15 cellular contexts compared by ENCODE assay signal in the genomic region with DNA sequence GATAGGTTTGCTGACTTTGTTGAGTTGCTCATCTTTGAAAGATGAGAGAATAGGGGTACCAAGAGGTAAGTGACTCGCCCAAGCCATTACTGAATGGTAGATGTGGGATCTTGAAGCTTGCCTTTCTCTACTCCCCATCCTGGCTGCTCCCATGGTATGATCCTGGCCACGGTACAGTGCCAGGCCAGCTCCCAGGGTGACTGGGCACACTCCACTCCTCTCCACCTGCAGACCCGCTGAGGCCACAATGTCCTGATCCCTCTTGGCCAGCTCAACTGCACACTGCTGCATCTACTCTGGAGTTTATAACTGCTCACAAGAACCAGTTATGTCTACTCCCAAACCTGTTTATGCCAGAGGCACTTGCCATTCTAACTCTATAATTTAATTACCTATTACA. TPM values are rescaled to one million over a fixed set of nuclear protein-coding genes. Genes with fewer than 3 reads are reported as not detected.
DNase-seq lines count a peak whose midpoint lies in the region; TF ChIP-seq lines count a peak whose summit lies in the region.
"Had no signal": no experiment of that assay in that cellular context is flagged by ENCODE, and none has a peak within 500 bp of the region (broad histone marks: within the 10 kb centered on the region; RNA-seq: fewer than 3 reads in every experiment).

No MANE protein-coding gene starts in this region.

- H3K79me2 ChIP-seq in KMS-11 (ENCODE audit: insufficient read depth, low read depth) = no peaks in the 10 kb centered on the region

- intact Hi-C loops in spleen (cut with DNase I; ENCODE audit: low total_unique reads) = no loop called here

- no peaks in the 10 kb centered on the region for H3K9me3 ChIP-seq in BE2C
- no peaks in the 10 kb centered on the region for H3K9me3 ChIP-seq in spleen

- H3K27me3 Mint-ChIP-seq in glutamatergic neuron (ENCODE audit: unreplicated experiment) (peaks cover 3% of the 10 kb centered on the region), HFFc6 (ENCODE audit: insufficient read depth) (peaks cover 28% of the 10 kb centered on the region)
- H3K27me3 Mint-ChIP-seq: CD4-positive, alpha-beta memory T cell had no signal

- no peak for TF ChIP-seq POLR2A in spleen (IDR thresholded peaks at IDR 0.05)

- TF ChIP-seq CTCF in BE2C (IDR thresholded peaks at IDR 0.05; ENCODE audit: low read depth, low read length) (no peak), KMS-11 (conservative IDR thresholded peaks at IDR 0.05; ENCODE audit: low read depth, low read length) (no peak), glutamatergic neuron (IDR thresholded peaks at IDR 0.05; ENCODE audit: partially characterized antibody, unreplicated experiment) (no peak), spleen (IDR thresholded peaks at IDR 0.05 in 8 of 11, conservative IDR thresholded peaks at IDR 0.05 in 3 of 11) (no peak), HFFc6 (IDR thresholded peaks at IDR 0.05) (no peak)

- no peaks in the 10 kb centered on the region for H3K9me3 Mint-ChIP-seq in glutamatergic neuron (ENCODE audit: unreplicated experiment)
- H3K9me3 Mint-ChIP-seq in HFFc6 = no peaks in the 10 kb centered on the region
- H3K9me3 Mint-ChIP-seq: GM23338 had no signal

- H3K27me3 ChIP-seq in BE2C = no peaks in the 10 kb centered on the region
- H3K27me3 ChIP-seq in KMS-11 (ENCODE audit: insufficient read depth, low read depth) = no peaks in the 10 kb centered on the region
- H3K27me3 ChIP-seq in spleen (replicated peaks in 1 of 7) = no peaks in the 10 kb centered on the region

- H3K9ac ChIP-seq in KMS-11 = no peak overlapping the region

- H3K4me2 ChIP-seq in KMS-11 = peak overlapping the region; percentile 66; the same call in 1 of the 2 replicates
- H3K4me2 ChIP-seq: GM23338 had no signal

- peaks cover 7% of the 10 kb centered on the region for H3K4me1 Mint-ChIP-seq in glutamatergic neuron (ENCODE audit: low read depth, unreplicated experiment)
- no peaks in the 10 kb centered on the region for H3K4me1 Mint-ChIP-seq in HFFc6 (ENCODE audit: low read depth)
- H3K4me1 Mint-ChIP-seq: CD4-positive, alpha-beta memory T cell had no signal

- no peak overlapping the region for H3K4me3 Mint-ChIP-seq in glutamatergic neuron (ENCODE audit: unreplicated experiment)
- H3K4me3 Mint-ChIP-seq in HFFc6 = no peak overlapping the region
- H3K4me3 Mint-ChIP-seq: CD4-positive, alpha-beta memory T cell; GM23338 had no signal

- H3K36me3 Mint-ChIP-seq in glutamatergic neuron (ENCODE audit: unreplicated experiment) (no peaks in the 10 kb centered on the region), HFFc6 (ENCODE audit: low read depth) (no peaks in the 10 kb centered on the region)
- H3K36me3 Mint-ChIP-seq: CD4-positive, alpha-beta memory T cell had no signal

- H2AFZ ChIP-seq in KMS-11 (ENCODE audit: low read depth) = no peak overlapping the region
- H2AFZ ChIP-seq: GM23338 had no signal

- no peaks in the 10 kb centered on the region for H4K20me1 ChIP-seq in KMS-11 (ENCODE audit: insufficient read depth)

- H3K27ac ChIP-seq in KMS-11 (peak overlapping the region; percentile 79; the same call in 1 of the 2 replicates), spleen (no peak overlapping the region)
- H3K27ac ChIP-seq: C4-2B had no signal

- no peaks in the 10 kb centered on the region for H3K36me3 ChIP-seq in BE2C
- H3K36me3 ChIP-seq in KMS-11 (ENCODE audit: insufficient read depth) = no peaks in the 10 kb centered on the region
- no peaks in the 10 kb centered on the region for H3K36me3 ChIP-seq in spleen

- H3K4me1 ChIP-seq in BE2C = peaks cover 6% of the 10 kb centered on the region
- H3K4me1 ChIP-seq in KMS-11 (ENCODE audit: low read depth, poor library complexity, severe bottlenecking) = peaks cover 94% of the 10 kb centered on the region
- no peaks in the 10 kb centered on the region for H3K4me1 ChIP-seq in spleen

- WGBS in spleen, 5 donors = 86 to 97% (median 91%) methylated on average over 3 of the region's 3 CpGs

- peak; percentile 21 for DNase-seq in BE2C
- no peak for DNase-seq in glutamatergic neuron
- peak; percentile 53 for DNase-seq in spleen
- DNase-seq in HFFc6 = no peak
- DNase-seq in RPMI8226 = no peak
- DNase-seq in HCEC 1CT = no peak
- DNase-seq: ACHN; CD4-positive, alpha-beta memory T cell; DMS79; H7; IMR-90 had no signal

- H3K27ac Mint-ChIP-seq in glutamatergic neuron (ENCODE audit: unreplicated experiment) = peak overlapping the region; percentile 57
- no peak overlapping the region for H3K27ac Mint-ChIP-seq in HFFc6
- H3K27ac Mint-ChIP-seq: CD4-positive, alpha-beta memory T cell; GM23338 had no signal

- H3K4me3 ChIP-seq in BE2C (ENCODE audit: low read depth, low read length) (no peak overlapping the region), KMS-11 (IDR thresholded peaks at IDR 0.05; ENCODE audit: insufficient read depth, low read depth, low read length) (no peak overlapping the region), spleen (no peak overlapping the region)
- H3K4me3 ChIP-seq: GM23338 had no signal

RNA-seq across cellular contexts. Expression of a gene that starts 25.9 kb away (rescaled TPM):
- 0.08 TPM for polyA plus RNA-seq in BE2C (2012; ENCODE audit: insufficient read depth, insufficient read length, low read depth)
- 11.3 TPM for total RNA-seq in glutamatergic neuron (ENCODE audit: unreplicated experiment)
- total RNA-seq in spleen = under 1 TPM; 0.19 to 0.82 (median 0.64) TPM
- under 1 TPM; 0.11 to 0.52 (median 0.29) TPM for polyA plus RNA-seq in spleen
- under 1 TPM in 1 of 6 experiments, not detected in 5; 0.05 TPM for total RNA-seq in HFFc6 (2021; fragmentation: NEBNext Ultra II Directional; extraction: Animal tissue kit (Norgen Biotek cat#: 25700))
- total RNA-seq: A172 had no signal

Comparison
In these comparisons a context has a peak if more than half of its experiments do, and no peak if none do; other contexts are left out.
1. DNase-seq: peak in BE2C (single experiment) and spleen (single experiment); none in glutamatergic neuron (single experiment), HFFc6 (single experiment), RPMI8226 (single experiment) and HCEC 1CT (single experiment).